10 cellular contexts compared by ENCODE assay signal in the genomic region with DNA sequence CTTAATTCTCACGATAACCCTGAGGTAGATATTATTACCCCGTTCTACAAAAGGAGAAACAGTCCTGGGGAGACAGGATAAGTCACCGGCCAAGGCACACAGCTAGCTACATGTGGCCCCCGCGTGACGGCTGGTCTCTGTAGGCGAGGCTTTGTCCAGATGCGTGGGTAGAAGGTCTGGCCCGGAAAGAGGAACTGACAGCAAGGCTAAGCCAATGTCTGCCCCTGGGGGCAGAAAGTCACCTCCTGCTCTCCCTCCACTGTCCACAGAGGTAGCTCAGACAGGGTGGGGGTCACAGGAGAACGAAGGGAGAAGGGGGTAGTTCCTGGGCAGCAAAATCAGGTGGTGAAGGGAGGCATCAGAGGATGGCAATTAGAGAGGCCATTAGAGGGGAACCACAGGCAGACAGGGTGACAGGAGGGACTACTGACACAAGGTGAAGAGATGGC. TPM values are rescaled to one million over a fixed set of nuclear protein-coding genes. Genes with fewer than 3 reads are reported as not detected.
DNase-seq lines count a peak whose midpoint lies in the region; ATAC-seq and TF ChIP-seq lines count a peak whose summit lies in the region.
"Had no signal": no experiment of that assay in that cellular context is flagged by ENCODE, and none has a peak within 500 bp of the region (broad histone marks: within the 10 kb centered on the region; RNA-seq: fewer than 3 reads in every experiment).

No MANE protein-coding gene starts in this region.

- H3K4me2 ChIP-seq in mammary epithelial cell (ENCODE audit: insufficient read depth, low read depth, low read length) (no peak overlapping the region), trophoblast cell (ENCODE audit: low read length) (no peak overlapping the region)

- H3K4me3 ChIP-seq in mammary epithelial cell (replicated peaks in 1 of 3; ENCODE audit: insufficient read depth in 1 of 3, low read depth in 2 of 3, low read length in 3 of 3) = no peak overlapping the region
- no peak overlapping the region for H3K4me3 ChIP-seq in trophoblast cell (ENCODE audit: low read depth, low read length)

- dilution Hi-C loops in mammary epithelial cell (cut with HindIII; ENCODE audit: low sequenced_read_pairs) = no loop called here

- no peak overlapping the region for H4K12ac ChIP-seq in trophoblast cell (ENCODE audit: low read depth, low read length)

- H3K4me1 Mint-ChIP-seq in activated T-cell treated with anti-CD3 and anti-CD28 coated beads, Interleukin-2, amount 50 U/mL, for 24 hours (ENCODE audit: low read depth) = no peaks in the 10 kb centered on the region

- H2BK120ac ChIP-seq in trophoblast cell (ENCODE audit: insufficient read depth, low read length, poor library complexity) = no peak overlapping the region

- H2AK5ac ChIP-seq in trophoblast cell (ENCODE audit: low read length) = no peak overlapping the region

- H3K79me1 ChIP-seq in trophoblast cell (ENCODE audit: low read length) = no peaks in the 10 kb centered on the region

- H3K9me3 Mint-ChIP-seq in activated T-cell treated with anti-CD3 and anti-CD28 coated beads, Interleukin-2, amount 50 U/mL, for 24 hours = no peaks in the 10 kb centered on the region

- H4K20me1 ChIP-seq in mammary epithelial cell (ENCODE audit: insufficient read depth, low read length) = no peaks in the 10 kb centered on the region

- no peaks in the 10 kb centered on the region for H3K36me3 Mint-ChIP-seq in activated T-cell treated with anti-CD3 and anti-CD28 coated beads, Interleukin-2, amount 50 U/mL, for 24 hours (ENCODE audit: low read depth)

- H3K27ac Mint-ChIP-seq in activated T-cell treated with anti-CD3 and anti-CD28 coated beads, Interleukin-2, amount 50 U/mL, for 24 hours = no peak overlapping the region

- WGBS in mammary epithelial cell (ENCODE audit: low coverage, missing lambda C conversion rate) = 2% methylated on average over 9 of the region's 10 CpGs
- WGBS in trophoblast cell (ENCODE audit: extremely low coverage, insufficient coverage, insufficient read length) = no CpG with 5 or more reads among the region's 10 CpGs

- H3K18ac ChIP-seq in trophoblast cell (ENCODE audit: low read length) = no peak overlapping the region

- H3K79me2 ChIP-seq in mammary epithelial cell (ENCODE audit: insufficient read depth, low read length) (no peaks in the 10 kb centered on the region), trophoblast cell (ENCODE audit: control insufficient read depth, insufficient read depth, low read length, poor library complexity) (no peaks in the 10 kb centered on the region)

- no peaks in the 10 kb centered on the region for H3K9me3 ChIP-seq in mammary epithelial cell (replicated peaks; ENCODE audit: insufficient read depth, low read length)
- no peaks in the 10 kb centered on the region for H3K9me3 ChIP-seq in trophoblast cell (ENCODE audit: insufficient read depth, low read depth, low read length)

- H3K9ac ChIP-seq in mammary epithelial cell (ENCODE audit: insufficient read depth, low read length) (no peak overlapping the region), trophoblast cell (ENCODE audit: low read length) (no peak overlapping the region)

- in situ Hi-C loops in GM13976 (cut with MboI; ENCODE audit: low sequenced_read_pairs, unreplicated experiment) = no loop called here
- in situ Hi-C loops in mammary epithelial cell (cut with MboI; ENCODE audit: low sequenced_read_pairs in 2 of 2) = no loop called here

- no peak overlapping the region for H3K14ac ChIP-seq in trophoblast cell (ENCODE audit: low read length)

- no peak overlapping the region for H3K4ac ChIP-seq in trophoblast cell (ENCODE audit: low read depth, low read length)

- no peaks in the 10 kb centered on the region for H3K36me3 ChIP-seq in mammary epithelial cell (ENCODE audit: insufficient read depth, low read length)
- no peaks in the 10 kb centered on the region for H3K36me3 ChIP-seq in trophoblast cell (ENCODE audit: control insufficient read depth in 1 of 2, insufficient read depth in 2 of 2, low read length in 2 of 2)

- peak overlapping the region; percentile 86 for H2AFZ ChIP-seq in mammary epithelial cell (ENCODE audit: low read depth, low read length)
- no peak overlapping the region for H2AFZ ChIP-seq in trophoblast cell (ENCODE audit: insufficient read depth, low read length, poor library complexity)

- no peak overlapping the region for H4K8ac ChIP-seq in trophoblast cell (ENCODE audit: low read depth, low read length)

- H3K27me3 Mint-ChIP-seq in activated T-cell treated with anti-CD3 and anti-CD28 coated beads, Interleukin-2, amount 50 U/mL, for 24 hours = no peaks in the 10 kb centered on the region

- H3K4me3 Mint-ChIP-seq in activated T-cell treated with anti-CD3 and anti-CD28 coated beads, Interleukin-2, amount 50 U/mL, for 24 hours = no peak overlapping the region

- CTCF ChIA-PET in mammary epithelial cell (lab: Charles Lee; ENCODE audit: low non-redundant PET) = no interaction called here

- intact Hi-C loops in mammary epithelial cell (cut with micrococcal nuclease) = loop anchor here (2.0 kb wide), 1 partner anchor 25 kb away; no protein-coding TSS in a partner anchor

- no peak overlapping the region for H2BK12ac ChIP-seq in trophoblast cell (ENCODE audit: low read length)

- no peak for TF ChIP-seq CTCF in GM13976 (IDR thresholded peaks at IDR 0.05; ENCODE audit: borderline replicate concordance, control extremely low read depth, extremely low read depth, insufficient read depth, missing control alignments)
- no peak for TF ChIP-seq CTCF in mammary epithelial cell (conservative IDR thresholded peaks at IDR 0.05 in 1 of 2, IDR thresholded peaks at IDR 0.05 in 1 of 2; ENCODE audit: extremely low read depth in 1 of 2, insufficient read depth in 1 of 2, low read depth in 1 of 2, low read length in 2 of 2)

- H2BK5ac ChIP-seq in trophoblast cell (ENCODE audit: low read depth, low read length, poor library complexity) = no peak overlapping the region

- DNase-seq in GM13976 (ENCODE audit: low spot score) = peak; percentile 92
- peak; percentile 14 for DNase-seq in mammary epithelial cell
- peak; percentile 45 to 52 for DNase-seq in trophoblast cell
- DNase-seq in foreskin melanocyte = no peak
- DNase-seq in dermis blood vessel endothelial cell = no peak
- DNase-seq in activated T-cell treated with anti-CD3 and anti-CD28 coated beads, Interleukin-2, amount 50 U/mL, for 24 hours = no peak
- DNase-seq: NCI-H1417 treated with DMSO at 0.1 percent for 48 hours had no signal

- peak; percentile 48 for ATAC-seq in HG03196 (IDR thresholded peaks at IDR 0.05; ENCODE audit: unreplicated experiment)
- ATAC-seq in HG03520 (IDR thresholded peaks at IDR 0.05; ENCODE audit: unreplicated experiment) = no peak

- no peak overlapping the region for H4K91ac ChIP-seq in trophoblast cell (ENCODE audit: low read depth, low read length)

- H3K4me1 ChIP-seq in mammary epithelial cell (ENCODE audit: insufficient read depth, low read length) (peaks cover 8% of the 10 kb centered on the region), trophoblast cell (ENCODE audit: control insufficient read depth in 1 of 2, insufficient read depth in 2 of 2, low read length in 2 of 2) (no peaks in the 10 kb centered on the region)

- H3K27me3 ChIP-seq in mammary epithelial cell (ENCODE audit: insufficient read depth, low read length) = no peaks in the 10 kb centered on the region
- no peaks in the 10 kb centered on the region for H3K27me3 ChIP-seq in trophoblast cell (ENCODE audit: insufficient read depth, low read length)

- no peak overlapping the region for H3K27ac ChIP-seq in mammary epithelial cell (ENCODE audit: insufficient read depth, low read depth, low read length)
- H3K27ac ChIP-seq in trophoblast cell (ENCODE audit: low read depth, low read length) = no peak overlapping the region

- no peak overlapping the region for H3K23ac ChIP-seq in trophoblast cell (ENCODE audit: low read length)

- no TSS peak for BruUV-seq in mammary epithelial cell (replicated peaks; lab: Mats Ljungman, UMichigan)

RNA-seq across cellular contexts. Expression of gene APOC4, which starts 1.8 kb away (rescaled TPM):
- total RNA-seq in mammary epithelial cell = not detected
- not detected for polyA plus RNA-seq in mammary epithelial cell
- not detected for polyA minus RNA-seq in mammary epithelial cell
- polyA plus RNA-seq in trophoblast cell (2013) = not detected in 2 replicates
- not detected in 2 replicates for total RNA-seq in dermis blood vessel endothelial cell
- total RNA-seq: fibroblast of villous mesenchyme had no signal

RNA-seq across cellular contexts. Expression of gene APOC2, which starts 2.0 kb away (rescaled TPM):
- total RNA-seq in mammary epithelial cell (not detected), dermis blood vessel endothelial cell (not detected in 2 replicates)
- polyA plus RNA-seq in mammary epithelial cell = not detected
- not detected for polyA minus RNA-seq in mammary epithelial cell
- polyA plus RNA-seq in trophoblast cell (2013) = not detected in 2 replicates
- total RNA-seq: fibroblast of villous mesenchyme had no signal

RNA-seq across cellular contexts. Expression of gene CLPTM1, which starts 11.4 kb away (rescaled TPM):
- 10 to 100 TPM; 36.5 to 89.7 TPM for total RNA-seq in mammary epithelial cell
- 73.8 TPM for polyA plus RNA-seq in mammary epithelial cell
- polyA minus RNA-seq in mammary epithelial cell = 105 TPM
- 94.4 and 100 TPM in 2 replicates for polyA plus RNA-seq in trophoblast cell (2013)
- total RNA-seq in dermis blood vessel endothelial cell = 28.9 and 65.8 TPM in 2 replicates

RNA-seq across cellular contexts. Expression of gene APOC1, which starts 29.4 kb away (rescaled TPM):
- total RNA-seq in mammary epithelial cell (10 to 100 TPM in 1 of 2 donors, 1 to 10 TPM in 1; 1.0 to 13.6 TPM), dermis blood vessel endothelial cell (1.7 and 1.9 TPM in 2 replicates)
- 11.9 TPM for polyA plus RNA-seq in mammary epithelial cell
- polyA minus RNA-seq in mammary epithelial cell = 7.6 TPM
- polyA plus RNA-seq in trophoblast cell (2013) = 192 and 210 TPM in 2 replicates

RNA-seq across cellular contexts. Expression of gene APOE, which starts 38.2 kb away (rescaled TPM):
- total RNA-seq in mammary epithelial cell (100 to 1,000 TPM in 1 of 2 donors, 10 to 100 TPM in 1; 11.9 to 202 TPM), dermis blood vessel endothelial cell (4.0 and 7.8 TPM in 2 replicates)
- 19.9 TPM for polyA plus RNA-seq in mammary epithelial cell
- 1.4 TPM for polyA minus RNA-seq in mammary epithelial cell
- polyA plus RNA-seq in trophoblast cell (2013) = 836 and 837 TPM in 2 replicates

Comparison
In these comparisons a context has a peak if more than half of its experiments do, and no peak if none do; other contexts are left out.
1. DNase-seq: peak in GM13976 (single experiment), mammary epithelial cell (single experiment) and trophoblast cell (2 of 2); none in foreskin melanocyte (single experiment), dermis blood vessel endothelial cell (single experiment) and activated T-cell treated with anti-CD3 and anti-CD28 coated beads, Interleukin-2, amount 50 U/mL, for 24 hours (single experiment).